In genomic region chr7:130814753-130815152, GRCh38 we compare ENCODE assay signal across 1 cellular context.
TF ChIP-seq lines count a peak whose summit lies in the region.

No MANE protein-coding gene starts in this region.

TF ChIP-seq in WTC11, 78 proteins besides CTCF, POLR2A, EP300 and RAD21 (continued from another document):
- TF ChIP-seq PREB (CRISPR knock-in tag; IDR thresholded peaks at IDR 0.05; ENCODE audit: borderline replicate concordance) = no peak
- TF ChIP-seq ZNF416 (CRISPR knock-in tag; IDR thresholded peaks at IDR 0.05) = no peak
- TF ChIP-seq SMAD3 (CRISPR knock-in tag; IDR thresholded peaks at IDR 0.05; ENCODE audit: borderline replicate concordance) = no peak
- no peak for TF ChIP-seq TP53 (CRISPR knock-in tag; IDR thresholded peaks at IDR 0.05)
- TF ChIP-seq ESRRA (CRISPR knock-in tag; IDR thresholded peaks at IDR 0.05; ENCODE audit: borderline replicate concordance) = no peak
- no peak for TF ChIP-seq ATF3 (CRISPR knock-in tag; conservative IDR thresholded peaks at IDR 0.05)
- TF ChIP-seq CREB1 (CRISPR knock-in tag; IDR thresholded peaks at IDR 0.05) = no peak
- no peak for TF ChIP-seq RELA (CRISPR knock-in tag; IDR thresholded peaks at IDR 0.05; ENCODE audit: borderline replicate concordance)
- TF ChIP-seq ATF2 (CRISPR knock-in tag; IDR thresholded peaks at IDR 0.05; ENCODE audit: borderline replicate concordance, low read depth) = no peak
- TF ChIP-seq ZNF671 (CRISPR knock-in tag; IDR thresholded peaks at IDR 0.05) = no peak
